8 cellular contexts compared by ENCODE assay signal in genomic region chr1:91022518-91022929, GRCh38. TPM values are rescaled to one million over a fixed set of nuclear protein-coding genes. Genes with fewer than 3 reads are reported as not detected.
DNase-seq lines count a peak whose midpoint lies in the region; ATAC-seq and TF ChIP-seq lines count a peak whose summit lies in the region.

No MANE protein-coding gene starts in this region.

- in situ Hi-C loops in GM13976 (cut with MboI; ENCODE audit: low sequenced_read_pairs, unreplicated experiment) (no loop called here), IMR-90 (cut with MboI; ENCODE audit: low sequenced_read_pairs) (no loop called here)

- DNase-seq in GM13976 (ENCODE audit: low spot score), result peak; percentile 17
- no peak for DNase-seq in IMR-90
- DNase-seq in dorsolateral prefrontal cortex, result peak in 1 of 10 donors; percentile 18
- DNase-seq in neural crest cell (ENCODE audit: low read depth, low spot score), result no peak
- DNase-seq in NCI-H82 treated with DMSO at 0.1 percent for 48 hours (lab: John Stamatoyannopoulos, UW; ENCODE audit: unreplicated experiment), result no peak
- DNase-seq in amniotic stem cell (lab: John Stamatoyannopoulos, UW), result no peak
- no peak for DNase-seq in NCI-H1417 (lab: John Stamatoyannopoulos, UW)

- peak overlapping the region; percentile 10 for H3K4me2 ChIP-seq in IMR-90 (ENCODE audit: low read depth, low read length)

- peak overlapping the region; percentile 99 for H2AFZ ChIP-seq in IMR-90 (replicated peaks; ENCODE audit: low read length, poor library complexity)

- no CpG with 5 or more reads among the region's 6 CpGs for WGBS in IMR-90 (ENCODE audit: extremely low coverage in 2 of 2, insufficient read length in 1 of 2), 2 experiments

- intact Hi-C loops in IMR-90 (cut with micrococcal nuclease), result loop anchor here (5.0 kb wide), 3 partner anchors 95 to 170 kb away; no protein-coding TSS in a partner anchor
- intact Hi-C loops in dorsolateral prefrontal cortex (cut with DNase I), result loop anchor here (5.0 to 10.0 kb wide), 6 partner anchors 50 to 298 kb away; no protein-coding TSS in a partner anchor

- POLR2A ChIA-PET in IMR-90 (lab: Charles Lee; ENCODE audit: unreplicated experiment), result interaction anchor here (1.0 kb wide), 1 partner anchor 10 kb away, joined by 3 read pairs; no protein-coding TSS in a partner anchor

- H2BK20ac ChIP-seq in IMR-90 (ENCODE audit: low read depth, low read length), result peak overlapping the region; percentile 83

- no peaks in the 10 kb centered on the region for H3K9me3 ChIP-seq in IMR-90 (ENCODE audit: control insufficient read depth, insufficient read depth, low read length)

- peak overlapping the region; percentile 63; the same call in 1 of the 2 replicates for H3K23ac ChIP-seq in IMR-90 (ENCODE audit: low read depth, low read length)

- H2AK9ac ChIP-seq in IMR-90 (replicated peaks; ENCODE audit: low read depth, low read length, poor library complexity), result peak overlapping the region; percentile 97

- peak overlapping the region; percentile 95 for H3K4ac ChIP-seq in IMR-90 (ENCODE audit: low read depth, low read length)

- H4K8ac ChIP-seq in IMR-90 (ENCODE audit: low read depth in 2 of 2, low read length in 2 of 2), result peak overlapping the region; percentile 90 to 97

- H4K5ac ChIP-seq in IMR-90 (ENCODE audit: low read depth, low read length), result peak overlapping the region; percentile 77

- H3K4me1 ChIP-seq in IMR-90 (ENCODE audit: control insufficient read depth, insufficient read depth, low read length), result no peaks in the 10 kb centered on the region

- H3K9me1 ChIP-seq in IMR-90 (ENCODE audit: insufficient read depth, low read length), result no peaks in the 10 kb centered on the region

- peak overlapping the region; percentile 92 for H3K56ac ChIP-seq in IMR-90 (ENCODE audit: extremely low read depth, insufficient read depth, low read length)

- H3K27me3 ChIP-seq in IMR-90 (ENCODE audit: control insufficient read depth, insufficient read depth, low read length) (no peaks in the 10 kb centered on the region), dorsolateral prefrontal cortex (no peaks in the 10 kb centered on the region)

- TF ChIP-seq CTCF in GM13976 (IDR thresholded peaks at IDR 0.05; ENCODE audit: borderline replicate concordance, control extremely low read depth, extremely low read depth, insufficient read depth, missing control alignments), result no peak
- no peak for TF ChIP-seq CTCF in IMR-90 (conservative IDR thresholded peaks at IDR 0.05; ENCODE audit: low read depth, low read length)
- TF ChIP-seq CTCF in dorsolateral prefrontal cortex (IDR thresholded peaks at IDR 0.05 in 54 of 56, conservative IDR thresholded peaks at IDR 0.05 in 2 of 56; ENCODE audit: low read depth in 1 of 56, partially characterized antibody in 56 of 56), result no peak
- TF ChIP-seq CTCF in neural crest cell (conservative IDR thresholded peaks at IDR 0.05), result no peak

- H3K9me3 Mint-ChIP-seq in neural crest cell, result peaks cover 3% of the 10 kb centered on the region

- peak overlapping the region; percentile 92 for H2BK120ac ChIP-seq in IMR-90 (ENCODE audit: low read depth, low read length)

- CTCF ChIA-PET in IMR-90 (lab: Yijun Ruan, JAX), result no interaction called here

- dilution Hi-C loops in IMR-90 (cut with HindIII; ENCODE audit: low sequenced_read_pairs, unreplicated experiment), result no loop called here

- peak overlapping the region; percentile 85; the same call in 2 of the 3 replicates for H2BK15ac ChIP-seq in IMR-90 (ENCODE audit: low read depth, low read length)

- H3K36me3 Mint-ChIP-seq in neural crest cell (ENCODE audit: low read depth), result peaks cover 4% of the 10 kb centered on the region

- TF ChIP-seq POLR2A in IMR-90 (IDR thresholded peaks at IDR 0.05; ENCODE audit: low read depth, low read length), result no peak

- H3K4me3 ChIP-seq in IMR-90 (ENCODE audit: insufficient read depth, low read depth, low read length) (peak overlapping the region; percentile 65), dorsolateral prefrontal cortex (peak overlapping the region; percentile 70 to 96 (median 85))

- peak overlapping the region; percentile 31 for H3K18ac ChIP-seq in IMR-90 (ENCODE audit: low read depth, low read length)

- peaks cover 14% of the 10 kb centered on the region for H4K20me1 ChIP-seq in IMR-90 (ENCODE audit: insufficient read depth, low read length)

- no peaks in the 10 kb centered on the region for H3K27me3 Mint-ChIP-seq in neural crest cell (ENCODE audit: low read depth)

- peak overlapping the region; percentile 55 for H3K9ac ChIP-seq in IMR-90 (ENCODE audit: low read depth, low read length)

- H3K36me3 ChIP-seq in IMR-90 (ENCODE audit: control insufficient read depth, insufficient read depth, low read length), result no peaks in the 10 kb centered on the region

- peak overlapping the region; percentile 91 for H2BK5ac ChIP-seq in IMR-90 (ENCODE audit: low read depth, low read length, poor library complexity, severe bottlenecking)

- 0 out of 2 replicates have a peak overlapping the region, but pooled peaks have one; percentile 28 for H2AK5ac ChIP-seq in IMR-90 (ENCODE audit: low read depth, low read length)

- H3K27ac ChIP-seq in IMR-90 (ENCODE audit: insufficient read depth, low read length), result peak overlapping the region; percentile 87
- H3K27ac ChIP-seq in dorsolateral prefrontal cortex, result peak overlapping the region; percentile 67 to 100 (median 99)

- peak overlapping the region; percentile 97 for H3K14ac ChIP-seq in IMR-90 (replicated peaks; ENCODE audit: low read depth, low read length)

- TF ChIP-seq RAD21 in IMR-90 (IDR thresholded peaks at IDR 0.05; ENCODE audit: low read length), result no peak

- peak overlapping the region; percentile 100 for H3K27ac Mint-ChIP-seq in neural crest cell (ENCODE audit: unreplicated experiment)

- peaks cover 42% of the 10 kb centered on the region for H3K4me1 Mint-ChIP-seq in neural crest cell

- peak overlapping the region; percentile 87 for H4K91ac ChIP-seq in IMR-90 (ENCODE audit: insufficient read depth, low read depth, low read length)

- H3K79me1 ChIP-seq in IMR-90 (ENCODE audit: low read depth in 1 of 2, low read length in 2 of 2), result peaks cover 0 to 24% of the 10 kb centered on the region in 2 experiments; a peak in 3 of 4 replicates

- peak overlapping the region; percentile 100 for H3K4me3 Mint-ChIP-seq in neural crest cell

- ATAC-seq in IMR-90 (ENCODE audit: low read depth) (no peak), GM18868 (IDR thresholded peaks at IDR 0.05; ENCODE audit: unreplicated experiment) (no peak)

- no TSS peak for BruUV-seq in IMR-90 (replicated peaks; lab: Mats Ljungman, UMichigan)

TF ChIP-seq in IMR-90, 13 proteins besides CTCF, POLR2A, EP300 and RAD21:
- no peak for TF ChIP-seq CEBPB (IDR thresholded peaks at IDR 0.05; ENCODE audit: low read depth, low read length)
- no peak for TF ChIP-seq MAZ (IDR thresholded peaks at IDR 0.05; ENCODE audit: borderline replicate concordance, low read depth, low read length)
- no peak for TF ChIP-seq USF2 (IDR thresholded peaks at IDR 0.05; ENCODE audit: low read depth, low read length)
- no peak for TF ChIP-seq MXI1 (IDR thresholded peaks at IDR 0.05; ENCODE audit: borderline replicate concordance, low read depth, low read length)
- no peak for TF ChIP-seq FOS (IDR thresholded peaks at IDR 0.05; ENCODE audit: low read depth, low read length)
- TF ChIP-seq CHD1 (IDR thresholded peaks at IDR 0.05; ENCODE audit: low read depth, low read length), result no peak

RNA-seq across cellular contexts. Expression of gene ZNF644, which starts 0.7 kb away (rescaled TPM):
- total RNA-seq in IMR-90 (2012; rRNA removed) (45.3 and 66.7 TPM in 2 replicates), dorsolateral prefrontal cortex (100 to 1,000 TPM in 4 of 120 experiments, 10 to 100 TPM in 116; 55.9 to 109 (median 75.5) TPM), neural crest cell (68.8 and 70.9 TPM in 2 replicates)
- polyA plus RNA-seq in IMR-90 (2012; rRNA removed), result 7.1 and 9.0 TPM in 2 replicates
- polyA plus RNA-seq in IMR-90 (2012; cell fraction: cytosol; rRNA removed), result 1.1 and 1.3 TPM in 2 replicates
- polyA plus RNA-seq in IMR-90 (2012; cell fraction: nucleus; rRNA removed; ENCODE audit: low replicate concordance), result 0.84 and 18.8 TPM in 2 replicates
